In the genomic region with DNA sequence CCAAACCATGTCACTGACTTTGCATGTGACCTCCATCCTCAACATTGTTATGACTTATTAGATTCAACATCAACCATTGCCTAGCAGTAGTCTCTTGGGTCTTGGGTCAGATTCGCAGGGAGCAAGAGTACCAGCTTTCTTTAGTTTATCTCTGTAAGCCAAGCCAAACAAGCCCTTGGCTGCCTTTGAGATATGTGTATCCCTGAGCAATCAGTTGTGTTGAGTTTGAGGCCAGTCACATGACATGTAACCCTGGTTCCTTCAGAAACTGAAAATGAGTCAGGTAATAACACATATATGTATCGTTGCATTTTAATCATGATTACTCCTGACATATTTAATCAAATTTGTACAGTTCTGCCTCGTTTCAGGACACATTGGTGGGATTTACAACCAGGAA, we compare ENCODE assay signal across 29 cellular contexts.
"Had no signal": no experiment of that assay in that cellular context is flagged by ENCODE, and none has a peak within 500 bp of the region (broad histone marks: within the 10 kb centered on the region; RNA-seq: fewer than 3 reads in every experiment).

No MANE protein-coding gene starts in this region.

- H3K9me3 Mint-ChIP-seq: activated CD4-positive, alpha-beta T cell treated with anti-CD3 and anti-CD28 coated beads, Interleukin-2, amount 10 ng/mL, durations not matched to agents 7 days and 5 days; activated T-cell treated with anti-CD3 and anti-CD28 coated beads, Interleukin-2, amount 50 U/mL, for 4 hours; activated T-helper 17 cell treated with anti-CD3 and anti-CD28 coated beads, Interleukin-2, amount 50 U/mL, for 72 hours had no signal

- H3K36me3 ChIP-seq: brain microvascular endothelial cell, esophagus muscularis mucosa, gastroesophageal sphincter had no signal

- H3K27me3 Mint-ChIP-seq: activated CD8-positive, alpha-beta T cell treated with anti-CD3 and anti-CD28 coated beads for 36 hours; activated naive CD8-positive, alpha-beta T cell; activated T-helper 17 cell treated with anti-CD3 and anti-CD28 coated beads, Interleukin-2, amount 50 U/mL, for 72 hours; effector memory CD8-positive, alpha-beta T cell had no signal

- H3K27ac Mint-ChIP-seq: activated CD4-positive, alpha-beta T cell treated with anti-CD3 and anti-CD28 coated beads, Interleukin-2, amount 10 ng/mL, durations not matched to agents 7 days and 5 days; activated CD8-positive, alpha-beta T cell treated with anti-CD3 and anti-CD28 coated beads for 36 hours; activated naive CD8-positive, alpha-beta T cell; activated T-helper 17 cell treated with anti-CD3 and anti-CD28 coated beads, Interleukin-2, amount 50 U/mL, for 72 hours; effector memory CD8-positive, alpha-beta T cell; WTC11 had no signal

- FAIRE-seq: astrocyte, colon had no signal

- H3K4me3 ChIP-seq: esophagus muscularis mucosa, gastroesophageal sphincter had no signal

- H3K4me3 Mint-ChIP-seq: activated CD4-positive, alpha-beta T cell treated with anti-CD3 and anti-CD28 coated beads, Interleukin-2, amount 10 ng/mL, durations not matched to agents 7 days and 5 days; activated CD8-positive, alpha-beta T cell treated with anti-CD3 and anti-CD28 coated beads for 36 hours; activated naive CD8-positive, alpha-beta T cell; activated T-cell treated with anti-CD3 and anti-CD28 coated beads, Interleukin-2, amount 50 U/mL, for 4 hours; activated T-helper 17 cell treated with anti-CD3 and anti-CD28 coated beads, Interleukin-2, amount 50 U/mL, for 72 hours; effector memory CD8-positive, alpha-beta T cell; WTC11 had no signal

- DNase-seq: activated CD4-positive, alpha-beta T cell treated with anti-CD3 and anti-CD28 coated beads for 1 hour; activated CD4-positive, alpha-beta T cell treated with anti-CD3 and anti-CD28 coated beads for 4 hours; activated CD4-positive, alpha-beta T cell treated with anti-CD3 and anti-CD28 coated beads, Interleukin-2, amount 10 ng/mL, durations not matched to agents 7 days and 5 days; activated CD4-positive, alpha-beta T cell treated with anti-CD3 and anti-CD28 coated beads, Interleukin-2, amount 50 U/mL, for 4 hours; activated CD8-positive, alpha-beta memory T cell treated with anti-CD3 and anti-CD28 coated beads for 24 hours; activated CD8-positive, alpha-beta T cell treated with anti-CD3 and anti-CD28 coated beads for 36 hours; activated effector memory CD4-positive, alpha-beta T cell treated with Interleukin-2 at 50 U/mL for 16 hours; activated gamma-delta T cell treated with Interleukin-2 at 50 U/mL for 16 hours; activated naive CD4-positive, alpha-beta T cell treated with anti-CD3 and anti-CD28 coated beads, Interleukin-2, amount 50 U/mL, for 16 hours; activated naive CD4-positive, alpha-beta T cell treated with Interleukin-2 at 50 U/mL for 16 hours; activated T-cell treated with anti-CD3 and anti-CD28 coated beads, Interleukin-2, amount 50 U/mL, for 4 hours; amniotic stem cell; anterior cingulate cortex; brain microvascular endothelial cell; caudate nucleus; cortex of kidney; dermis blood vessel endothelial cell; effector CD4-positive, alpha-beta T cell; effector memory CD8-positive, alpha-beta T cell; erythroblast; foreskin melanocyte; T-helper 2 cell had no signal

- H3K9me3 ChIP-seq: esophagus muscularis mucosa had no signal

- H3K36me3 Mint-ChIP-seq: activated naive CD8-positive, alpha-beta T cell; WTC11 had no signal

- H3K4me1 Mint-ChIP-seq: activated CD4-positive, alpha-beta T cell treated with anti-CD3 and anti-CD28 coated beads, Interleukin-2, amount 10 ng/mL, durations not matched to agents 7 days and 5 days; activated T-helper 17 cell treated with anti-CD3 and anti-CD28 coated beads, Interleukin-2, amount 50 U/mL, for 72 hours; WTC11 had no signal

- H3K27me3 ChIP-seq: brain microvascular endothelial cell, esophagus muscularis mucosa, gastroesophageal sphincter had no signal
